ENCODE assay signal across 9 cellular contexts in the genomic region with DNA sequence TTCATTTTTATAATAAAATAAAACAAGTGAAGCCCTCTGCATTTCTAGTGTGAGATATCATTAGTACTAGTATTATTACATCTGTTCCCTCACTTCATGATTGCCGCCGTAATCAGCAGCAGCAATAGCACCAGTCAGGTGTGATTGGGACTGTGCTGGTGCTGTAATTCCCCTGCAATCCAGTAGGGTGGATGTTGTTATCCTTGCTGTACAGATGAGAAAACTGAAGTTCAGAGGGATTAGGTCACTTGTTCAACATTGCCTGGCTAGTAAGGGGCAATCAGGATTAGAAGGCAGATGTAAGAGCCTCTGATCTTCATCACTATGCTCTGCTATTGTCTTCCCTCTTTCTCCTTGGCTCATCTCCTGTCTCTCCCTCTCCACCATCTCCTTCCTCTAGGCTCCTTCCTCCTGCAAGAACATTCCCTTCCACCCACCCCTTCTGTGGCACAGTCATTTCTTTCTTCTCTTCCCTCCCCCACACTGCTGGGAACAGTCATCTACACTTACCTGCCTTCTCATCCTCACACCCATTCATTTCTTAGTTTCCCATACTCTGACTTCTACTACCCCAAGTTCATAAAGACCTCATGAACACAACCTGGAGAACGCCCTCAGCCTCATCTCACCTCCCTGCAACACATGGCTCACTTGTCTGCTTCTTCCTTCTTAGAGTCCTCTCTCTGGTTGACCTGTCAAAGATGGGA. TPM values are rescaled to one million over a fixed set of nuclear protein-coding genes. Genes with fewer than 3 reads are reported as not detected.
DNase-seq lines count a peak whose midpoint lies in the region; ATAC-seq and TF ChIP-seq lines count a peak whose summit lies in the region.
"Had no signal": no experiment of that assay in that cellular context is flagged by ENCODE, and none has a peak within 500 bp of the region (broad histone marks: within the 10 kb centered on the region; RNA-seq: fewer than 3 reads in every experiment).

No MANE protein-coding gene starts in this region.

- POLR2A ChIA-PET in CD4-positive, alpha-beta T cell (lab: Charles Lee) = no interaction called here
- POLR2A ChIA-PET in HEK293 (lab: Yijun Ruan, JAX) = no interaction called here
- POLR2A ChIA-PET in activated CD8-positive, alpha-beta T cell treated with anti-CD3 and anti-CD28 coated beads for 36 hours (lab: Charles Lee) = no interaction called here

- H3K27ac ChIP-seq in CD4-positive, alpha-beta T cell (ENCODE audit: low read depth, low read length) = no peak overlapping the region
- H3K27ac ChIP-seq in HEK293 (ENCODE audit: extremely low read depth, low read depth, low read length) = no peak overlapping the region
- H3K27ac ChIP-seq in right lobe of liver = no peak overlapping the region
- no peak overlapping the region for H3K27ac ChIP-seq in stomach
- H3K27ac ChIP-seq: SJCRH30 had no signal

- no peaks in the 10 kb centered on the region for H3K27me3 Mint-ChIP-seq in CD4-positive, alpha-beta T cell
- no peaks in the 10 kb centered on the region for H3K27me3 Mint-ChIP-seq in activated CD8-positive, alpha-beta T cell treated with anti-CD3 and anti-CD28 coated beads for 36 hours

- no peak for ATAC-seq in CD4-positive, alpha-beta T cell (ENCODE audit: poor library complexity)
- peak; percentile 40 for ATAC-seq in activated CD8-positive, alpha-beta T cell treated with anti-CD3 and anti-CD28 coated beads for 36 hours
- ATAC-seq in right lobe of liver = peak in 2 of 4 donors; percentile 19 to 30
- no peak for ATAC-seq in HG03159 (IDR thresholded peaks at IDR 0.05; ENCODE audit: unreplicated experiment)

- H3K27me3 ChIP-seq in CD4-positive, alpha-beta T cell (ENCODE audit: control insufficient read depth, insufficient read depth, low read length) = no peaks in the 10 kb centered on the region
- H3K27me3 ChIP-seq in right lobe of liver (no peaks in the 10 kb centered on the region), stomach (peaks cover 0 to 21% (median 0%) of the 10 kb centered on the region in 3 donors)
- H3K27me3 ChIP-seq: SJCRH30 had no signal

- intact Hi-C loops in CD4-positive, alpha-beta T cell (cut with DNase I, micrococcal nuclease) = no loop called here
- intact Hi-C loops in activated CD8-positive, alpha-beta T cell treated with anti-CD3 and anti-CD28 coated beads for 36 hours (cut with micrococcal nuclease) = loop anchor here (2.0 kb wide), 1 partner anchor 20 kb away; no protein-coding TSS in a partner anchor
- intact Hi-C loops in right lobe of liver (cut with DNase I) = no loop called here
- intact Hi-C loops in stomach (cut with DNase I; ENCODE audit: low total_unique reads) = no loop called here

- CTCF ChIA-PET in CD4-positive, alpha-beta T cell (lab: Charles Lee) = no interaction called here
- CTCF ChIA-PET in HEK293 (lab: Yijun Ruan, JAX) = no interaction called here
- CTCF ChIA-PET in activated CD8-positive, alpha-beta T cell treated with anti-CD3 and anti-CD28 coated beads for 36 hours (lab: Charles Lee) = interaction anchor here (1.1 kb wide), 3 partner anchors 20 to 102 kb away, joined by 3 to 5 read pairs (median 4); no protein-coding TSS in a partner anchor

- no peak for TF ChIP-seq CTCF in CD4-positive, alpha-beta T cell (IDR thresholded peaks at IDR 0.05)
- no peak for TF ChIP-seq CTCF in HEK293 (tag by site-specific recombination; IDR thresholded peaks at IDR 0.05)
- no peak for TF ChIP-seq CTCF in activated CD8-positive, alpha-beta T cell treated with anti-CD3 and anti-CD28 coated beads for 36 hours (IDR thresholded peaks at IDR 0.05)
- TF ChIP-seq CTCF in right lobe of liver (IDR thresholded peaks at IDR 0.05) = peak; percentile 17 to 27 (median 20)
- peak in 3 of 7 experiments; percentile 15 to 40 (median 36) for TF ChIP-seq CTCF in stomach (IDR thresholded peaks at IDR 0.05)

- H3K4me1 Mint-ChIP-seq in CD4-positive, alpha-beta T cell (ENCODE audit: low read depth) = peaks cover 63% of the 10 kb centered on the region
- peaks cover 68% of the 10 kb centered on the region for H3K4me1 Mint-ChIP-seq in activated CD8-positive, alpha-beta T cell treated with anti-CD3 and anti-CD28 coated beads for 36 hours (ENCODE audit: low read depth)

- TF ChIP-seq POLR2A in right lobe of liver (IDR thresholded peaks at IDR 0.05) (no peak), stomach (IDR thresholded peaks at IDR 0.05) (no peak)

- peak overlapping the region; percentile 21 for H3K27ac Mint-ChIP-seq in CD4-positive, alpha-beta T cell
- peak overlapping the region; percentile 0 for H3K27ac Mint-ChIP-seq in activated CD8-positive, alpha-beta T cell treated with anti-CD3 and anti-CD28 coated beads for 36 hours

- 64% methylated on average over 3 of the region's 3 CpGs for WGBS in right lobe of liver (ENCODE audit: insufficient coverage, low coverage, low lambda C conversion rate, missing lambda C conversion rate)
- WGBS in stomach, 5 donors = 65 to 85% (median 70%) methylated on average over 3 of the region's 3 CpGs

- H3K9me3 Mint-ChIP-seq in CD4-positive, alpha-beta T cell = no peaks in the 10 kb centered on the region
- peaks cover 4% of the 10 kb centered on the region for H3K9me3 Mint-ChIP-seq in activated CD8-positive, alpha-beta T cell treated with anti-CD3 and anti-CD28 coated beads for 36 hours

- no peak for DNase-seq in CD4-positive, alpha-beta T cell
- peak; percentile 25 for DNase-seq in activated CD8-positive, alpha-beta T cell treated with anti-CD3 and anti-CD28 coated beads for 36 hours
- DNase-seq in right lobe of liver (no peak), NCI-H510A (lab: John Stamatoyannopoulos, UW) (no peak), stomach (no peak), MV-4-11 (lab: John Stamatoyannopoulos, UW) (no peak)

- no peaks in the 10 kb centered on the region for H3K36me3 Mint-ChIP-seq in CD4-positive, alpha-beta T cell (ENCODE audit: low read depth)
- H3K36me3 Mint-ChIP-seq in activated CD8-positive, alpha-beta T cell treated with anti-CD3 and anti-CD28 coated beads for 36 hours (ENCODE audit: low read depth) = peaks cover 3% of the 10 kb centered on the region

- TF ChIP-seq EP300 in stomach (IDR thresholded peaks at IDR 0.05) = no peak

- H3K36me3 ChIP-seq in HEK293 (ENCODE audit: control insufficient read depth in 2 of 2, insufficient read depth in 1 of 2, low read length in 2 of 2) (no peaks in the 10 kb centered on the region), right lobe of liver (no peaks in the 10 kb centered on the region), stomach (no peaks in the 10 kb centered on the region)
- H3K36me3 ChIP-seq: SJCRH30 had no signal

- H3K4me3 Mint-ChIP-seq in CD4-positive, alpha-beta T cell = no peak overlapping the region
- H3K4me3 Mint-ChIP-seq in activated CD8-positive, alpha-beta T cell treated with anti-CD3 and anti-CD28 coated beads for 36 hours = no peak overlapping the region

- H3K4me1 ChIP-seq in HEK293 (ENCODE audit: control insufficient read depth, insufficient read depth, low read length) (no peaks in the 10 kb centered on the region), right lobe of liver (no peaks in the 10 kb centered on the region), stomach (no peaks in the 10 kb centered on the region)
- H3K4me1 ChIP-seq: SJCRH30 had no signal

- H3K9me3 ChIP-seq in CD4-positive, alpha-beta T cell (ENCODE audit: control insufficient read depth, low read length) = no peaks in the 10 kb centered on the region
- no peaks in the 10 kb centered on the region for H3K9me3 ChIP-seq in HEK293 (ENCODE audit: control insufficient read depth, insufficient read depth, low read depth, low read length)
- no peaks in the 10 kb centered on the region for H3K9me3 ChIP-seq in right lobe of liver
- peaks cover 0 to 5% (median 1%) of the 10 kb centered on the region in 4 donors for H3K9me3 ChIP-seq in stomach
- H3K9me3 ChIP-seq: SJCRH30 had no signal

- H3K4me3 ChIP-seq in HEK293 (ENCODE audit: low read depth, low read length) = no peak overlapping the region
- no peak overlapping the region for H3K4me3 ChIP-seq in right lobe of liver
- H3K4me3 ChIP-seq in stomach = no peak overlapping the region
- H3K4me3 ChIP-seq: SJCRH30 had no signal

TF ChIP-seq in HEK293, 187 proteins besides CTCF, POLR2A, EP300 and RAD21 (continues in another document):
- TF ChIP-seq ZFHX2 (tag by site-specific recombination; conservative IDR thresholded peaks at IDR 0.05) (peak; percentile 77), ZNF366 (tag by site-specific recombination; conservative IDR thresholded peaks at IDR 0.05) (0 out of 2 replicates have a peak, but pooled peaks have one; percentile 23), EGR2 (tag by site-specific recombination; IDR thresholded peaks at IDR 0.05; ENCODE audit: low read depth) (peak; percentile 80), ZNF660 (tag by site-specific recombination; IDR thresholded peaks at IDR 0.05) (peak; percentile 88), ZNF76 (tag by site-specific recombination; IDR thresholded peaks at IDR 0.05; ENCODE audit: borderline replicate concordance, low read depth) (no peak)
- TF ChIP-seq, protein P1, sequence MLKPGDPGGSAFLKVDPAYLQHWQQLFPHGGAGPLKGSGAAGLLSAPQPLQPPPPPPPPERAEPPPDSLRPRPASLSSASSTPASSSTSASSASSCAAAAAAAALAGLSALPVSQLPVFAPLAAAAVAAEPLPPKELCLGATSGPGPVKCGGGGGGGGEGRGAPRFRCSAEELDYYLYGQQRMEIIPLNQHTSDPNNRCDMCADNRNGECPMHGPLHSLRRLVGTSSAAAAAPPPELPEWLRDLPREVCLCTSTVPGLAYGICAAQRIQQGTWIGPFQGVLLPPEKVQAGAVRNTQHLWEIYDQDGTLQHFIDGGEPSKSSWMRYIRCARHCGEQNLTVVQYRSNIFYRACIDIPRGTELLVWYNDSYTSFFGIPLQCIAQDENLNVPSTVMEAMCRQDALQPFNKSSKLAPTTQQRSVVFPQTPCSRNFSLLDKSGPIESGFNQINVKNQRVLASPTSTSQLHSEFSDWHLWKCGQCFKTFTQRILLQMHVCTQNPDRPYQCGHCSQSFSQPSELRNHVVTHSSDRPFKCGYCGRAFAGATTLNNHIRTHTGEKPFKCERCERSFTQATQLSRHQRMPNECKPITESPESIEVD (tag by site-specific recombination; IDR thresholded peaks at IDR 0.05) = no peak

RNA-seq across cellular contexts. Expression of a gene that starts 29.7 kb away (rescaled TPM):
- total RNA-seq in CD4-positive, alpha-beta T cell = 1 to 10 TPM; 1.9 to 2.3 TPM
- total RNA-seq in activated CD8-positive, alpha-beta T cell treated with anti-CD3 and anti-CD28 coated beads for 36 hours = 1 to 10 TPM; 1.4 to 2.6 TPM
- total RNA-seq in right lobe of liver (1 to 10 TPM in 5 of 6 experiments, under 1 TPM in 1; 0.86 to 2.6 (median 1.5) TPM), stomach (1 to 10 TPM in 3 of 5 donors, not detected in 2; 1.8 to 4.3 (median 2.8) TPM)
- polyA plus RNA-seq in stomach = 1 to 10 TPM; 5.0 to 6.6 (median 5.9) TPM

RNA-seq across cellular contexts. Expression of a gene that starts 52.7 kb away (rescaled TPM):
- total RNA-seq in CD4-positive, alpha-beta T cell = 1 to 10 TPM; 7.6 to 8.1 TPM
- total RNA-seq in activated CD8-positive, alpha-beta T cell treated with anti-CD3 and anti-CD28 coated beads for 36 hours = 10 to 100 TPM in 1 of 2 experiments, 1 to 10 TPM in 1; 9.8 to 10.8 TPM
- total RNA-seq in right lobe of liver = 1 to 10 TPM; 6.7 to 8.7 (median 7.5) TPM
- total RNA-seq in stomach = 10 to 100 TPM in 3 of 5 donors, 1 to 10 TPM in 2; 5.3 to 16.5 (median 10.4) TPM
- 1 to 10 TPM; 3.5 to 4.4 (median 4.0) TPM for polyA plus RNA-seq in stomach

RNA-seq across cellular contexts. Expression of a gene that starts 56.1 kb away (rescaled TPM):
- total RNA-seq in CD4-positive, alpha-beta T cell = 10 to 100 TPM; 69.3 to 70.3 TPM
- total RNA-seq in activated CD8-positive, alpha-beta T cell treated with anti-CD3 and anti-CD28 coated beads for 36 hours = 10 to 100 TPM; 30.0 to 31.5 TPM
- total RNA-seq in right lobe of liver = 10 to 100 TPM; 28.4 to 59.1 (median 49.2) TPM
- total RNA-seq in stomach = 10 to 100 TPM; 17.0 to 62.1 (median 31.6) TPM
- polyA plus RNA-seq in stomach = 10 to 100 TPM; 17.7 to 33.9 (median 32.2) TPM

Comparison
In these comparisons a context has a peak if more than half of its experiments do, and no peak if none do; other contexts are left out.
1. CTCF ChIP-seq: peak in right lobe of liver (4 of 4); none in CD4-positive, alpha-beta T cell (single experiment), HEK293 (single experiment) and activated CD8-positive, alpha-beta T cell treated with anti-CD3 and anti-CD28 coated beads for 36 hours (single experiment).